Comparison of ENCODE assay signal across 9 cellular contexts in the genomic region with DNA sequence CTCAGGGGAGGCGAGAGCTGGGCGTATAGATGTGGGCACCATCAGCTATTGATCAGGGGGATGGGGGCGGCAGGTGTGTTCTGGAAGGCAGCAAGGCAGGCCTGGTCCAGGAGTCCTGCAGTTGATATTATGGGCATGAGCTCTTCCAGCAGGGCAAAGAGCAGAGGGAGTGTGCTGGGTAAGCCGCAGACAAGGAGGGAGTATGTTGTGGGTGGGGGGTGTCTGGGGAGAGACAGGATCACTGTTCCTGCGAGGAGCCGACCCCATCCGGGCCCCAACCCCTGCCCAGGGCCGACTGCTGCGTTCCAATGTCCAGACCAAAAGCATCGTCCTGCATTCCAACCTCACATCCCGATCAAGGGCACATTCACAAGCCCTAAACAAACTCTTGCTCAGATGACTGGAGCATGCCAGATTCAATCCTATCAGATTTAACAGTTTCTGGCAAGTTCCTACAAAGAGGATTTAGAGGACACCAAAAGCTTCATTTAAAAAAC. TPM values are rescaled to one million over a fixed set of nuclear protein-coding genes. Genes with fewer than 3 reads are reported as not detected.
A peak's percentile ranks its signal among the peaks of the same experiment; 100 is the strongest.
DNase-seq lines count a peak whose midpoint lies in the region; ATAC-seq and TF ChIP-seq lines count a peak whose summit lies in the region.
"Had no signal": no experiment of that assay in that cellular context is flagged by ENCODE, and none has a peak within 500 bp of the region (broad histone marks: within the 10 kb centered on the region; RNA-seq: fewer than 3 reads in every experiment).

No MANE protein-coding gene starts in this region.

- H2AFZ ChIP-seq in trophoblast cell (ENCODE audit: insufficient read depth, low read length, poor library complexity), result no peak overlapping the region

- no peak overlapping the region for H3K4me3 ChIP-seq in endodermal cell (ENCODE audit: low read length)
- no peak overlapping the region for H3K4me3 ChIP-seq in trophoblast cell (ENCODE audit: low read depth, low read length)

- H3K36me3 Mint-ChIP-seq in endodermal cell (ENCODE audit: low read depth), result peaks cover 3% of the 10 kb centered on the region

- no peaks in the 10 kb centered on the region for H3K36me3 ChIP-seq in endodermal cell (ENCODE audit: control insufficient read depth, insufficient read depth, low read length)
- peaks cover 0 to 2% of the 10 kb centered on the region in 2 experiments for H3K36me3 ChIP-seq in trophoblast cell (ENCODE audit: control insufficient read depth in 1 of 2, insufficient read depth in 2 of 2, low read length in 2 of 2)

- H3K9ac ChIP-seq in endodermal cell (ENCODE audit: extremely low read depth, low read length, poor library complexity, severe bottlenecking) (no peak overlapping the region), trophoblast cell (ENCODE audit: low read length) (no peak overlapping the region)

- H2BK12ac ChIP-seq in trophoblast cell (ENCODE audit: low read length), result no peak overlapping the region

- no peak overlapping the region for H4K8ac ChIP-seq in trophoblast cell (ENCODE audit: low read depth, low read length)

- H3K18ac ChIP-seq in trophoblast cell (ENCODE audit: low read length), result no peak overlapping the region

- peak overlapping the region; percentile 42 for H3K4me2 ChIP-seq in trophoblast cell (ENCODE audit: low read length)

- no peaks in the 10 kb centered on the region for H3K9me3 Mint-ChIP-seq in endodermal cell

- H3K9me3 ChIP-seq in endodermal cell (ENCODE audit: control insufficient read depth, low read length) (peaks cover 4% of the 10 kb centered on the region), trophoblast cell (ENCODE audit: insufficient read depth, low read depth, low read length) (no peaks in the 10 kb centered on the region)

- H3K27ac ChIP-seq in endodermal cell (ENCODE audit: low read depth, low read length) (peak overlapping the region; percentile 0), trophoblast cell (ENCODE audit: low read depth, low read length) (no peak overlapping the region)

- no peak overlapping the region for H3K4ac ChIP-seq in trophoblast cell (ENCODE audit: low read depth, low read length)

- H3K27ac Mint-ChIP-seq in endodermal cell, result peak overlapping the region; percentile 50

- H3K4me1 ChIP-seq in endodermal cell (ENCODE audit: control insufficient read depth, insufficient read depth, low read length) (peaks cover 8% of the 10 kb centered on the region), trophoblast cell (ENCODE audit: control insufficient read depth in 1 of 2, insufficient read depth in 2 of 2, low read length in 2 of 2) (peaks cover 12 to 14% of the 10 kb centered on the region in 2 experiments)

- DNase-seq in ELF-1 (ENCODE audit: low read depth, low spot score) (peak; percentile 47), endodermal cell (no peak), trophoblast cell (peak in 1 of 2 donors; percentile 80), NCI-H226 (no peak)
- DNase-seq: activated CD4-positive, alpha-beta T cell treated with anti-CD3 and anti-CD28 coated beads, Interleukin-2, amount 50 U/mL, for 1 hour; Calu3; OCI-M1 had no signal

- TF ChIP-seq CTCF in endodermal cell (conservative IDR thresholded peaks at IDR 0.05), result no peak

- H3K4me1 Mint-ChIP-seq in endodermal cell, result peaks cover 28% of the 10 kb centered on the region

- no peak overlapping the region for H4K91ac ChIP-seq in trophoblast cell (ENCODE audit: low read depth, low read length)

- WGBS in endodermal cell (ENCODE audit: insufficient coverage in 1 of 2, insufficient read length in 1 of 2), 2 experiments, result 77 to 82% methylated on average over 9 to 11 of the region's 11 CpGs
- no CpG with 5 or more reads among the region's 11 CpGs for WGBS in trophoblast cell (ENCODE audit: extremely low coverage, insufficient coverage, insufficient read length)

- H3K27me3 ChIP-seq in endodermal cell (ENCODE audit: control insufficient read depth, insufficient read depth, low read length, poor library complexity, severe bottlenecking) (no peaks in the 10 kb centered on the region), trophoblast cell (ENCODE audit: insufficient read depth, low read length) (no peaks in the 10 kb centered on the region)

- H3K79me2 ChIP-seq in trophoblast cell (ENCODE audit: control insufficient read depth, insufficient read depth, low read length, poor library complexity), result no peaks in the 10 kb centered on the region

- no peak overlapping the region for H3K4me3 Mint-ChIP-seq in endodermal cell

- H3K23ac ChIP-seq in trophoblast cell (ENCODE audit: low read length), result no peak overlapping the region

- H2BK5ac ChIP-seq in trophoblast cell (ENCODE audit: low read depth, low read length, poor library complexity), result no peak overlapping the region

- H2AK5ac ChIP-seq in trophoblast cell (ENCODE audit: low read length), result no peak overlapping the region

- ATAC-seq in HG03045 (IDR thresholded peaks at IDR 0.05; ENCODE audit: unreplicated experiment), result no peak
- ATAC-seq in HG03378 (IDR thresholded peaks at IDR 0.05; ENCODE audit: unreplicated experiment), result no peak

- no peak overlapping the region for H4K12ac ChIP-seq in trophoblast cell (ENCODE audit: low read depth, low read length)

- H2BK120ac ChIP-seq in trophoblast cell (ENCODE audit: insufficient read depth, low read length, poor library complexity), result no peak overlapping the region

- no peak overlapping the region for H3K14ac ChIP-seq in trophoblast cell (ENCODE audit: low read length)

- no peaks in the 10 kb centered on the region for H3K79me1 ChIP-seq in trophoblast cell (ENCODE audit: low read length)

- H3K27me3 Mint-ChIP-seq in endodermal cell (ENCODE audit: insufficient read depth), result no peaks in the 10 kb centered on the region

RNA-seq across cellular contexts. Expression of a gene that starts 9.2 kb away (rescaled TPM):
- 10 to 100 TPM; 61.6 to 77.1 TPM for total RNA-seq in endodermal cell
- polyA plus RNA-seq in endodermal cell (2013, experiment 1 of 2), result 64.6 TPM
- 58.4 TPM for polyA plus RNA-seq in endodermal cell (2013, experiment 2 of 2)
- 84.3 and 85.1 TPM in 2 replicates for polyA plus RNA-seq in trophoblast cell (2013)

RNA-seq across cellular contexts. Expression of a gene that starts 24.9 kb away (rescaled TPM):
- total RNA-seq in endodermal cell, result 10 to 100 TPM; 17.0 to 20.3 TPM
- 18.8 TPM for polyA plus RNA-seq in endodermal cell (2013, experiment 1 of 2)
- polyA plus RNA-seq in endodermal cell (2013, experiment 2 of 2), result 16.4 TPM
- 24.2 and 25.4 TPM in 2 replicates for polyA plus RNA-seq in trophoblast cell (2013)

RNA-seq across cellular contexts. Expression of a gene that starts 25.1 kb away (rescaled TPM):
- 10 to 100 TPM; 31.3 to 39.9 TPM for total RNA-seq in endodermal cell
- 32.3 TPM for polyA plus RNA-seq in endodermal cell (2013, experiment 1 of 2)
- 27.7 TPM for polyA plus RNA-seq in endodermal cell (2013, experiment 2 of 2)
- polyA plus RNA-seq in trophoblast cell (2013), result 18.7 and 18.8 TPM in 2 replicates

RNA-seq across cellular contexts. Expression of a gene that starts 35.6 kb away (rescaled TPM):
- 100 to 1,000 TPM; 255 to 307 TPM for total RNA-seq in endodermal cell
- polyA plus RNA-seq in endodermal cell (2013, experiment 1 of 2), result 314 TPM
- 252 TPM for polyA plus RNA-seq in endodermal cell (2013, experiment 2 of 2)
- polyA plus RNA-seq in trophoblast cell (2013), result 205 and 216 TPM in 2 replicates

RNA-seq across cellular contexts. Expression of a gene that starts 36.4 kb away (rescaled TPM):
- total RNA-seq in endodermal cell, result 10 to 100 TPM; 29.3 to 33.3 TPM
- 22.3 TPM for polyA plus RNA-seq in endodermal cell (2013, experiment 1 of 2)
- polyA plus RNA-seq in endodermal cell (2013, experiment 2 of 2), result 18.9 TPM
- 26.3 and 27.8 TPM in 2 replicates for polyA plus RNA-seq in trophoblast cell (2013)
